ENCODE assay signal across 1 cellular context in genomic region chr17:28335201-28335958, GRCh38.
A peak's percentile ranks its signal among the peaks of the same experiment; 100 is the strongest.
TF ChIP-seq lines count a peak whose summit lies in the region.

TSS of gene IFT20 (minus strand) at chr17:28335472. CDS start at chr17:28331985, 3,487 bp downstream.
A gene with protein sequence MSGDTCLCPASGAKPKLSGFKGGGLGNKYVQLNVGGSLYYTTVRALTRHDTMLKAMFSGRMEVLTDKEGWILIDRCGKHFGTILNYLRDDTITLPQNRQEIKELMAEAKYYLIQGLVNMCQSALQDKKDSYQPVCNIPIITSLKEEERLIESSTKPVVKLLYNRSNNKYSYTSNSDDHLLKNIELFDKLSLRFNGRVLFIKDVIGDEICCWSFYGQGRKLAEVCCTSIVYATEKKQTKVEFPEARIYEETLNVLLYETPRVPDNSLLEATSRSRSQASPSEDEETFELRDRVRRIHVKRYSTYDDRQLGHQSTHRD (plus strand): TSS chr17:28335761. CDS start chr17:28339522, 3,761 bp downstream.

TF ChIP-seq in HepG2, 621 proteins besides CTCF, POLR2A, EP300 and RAD21 (continued from another document and continues in another):
- TF ChIP-seq, protein P1, sequence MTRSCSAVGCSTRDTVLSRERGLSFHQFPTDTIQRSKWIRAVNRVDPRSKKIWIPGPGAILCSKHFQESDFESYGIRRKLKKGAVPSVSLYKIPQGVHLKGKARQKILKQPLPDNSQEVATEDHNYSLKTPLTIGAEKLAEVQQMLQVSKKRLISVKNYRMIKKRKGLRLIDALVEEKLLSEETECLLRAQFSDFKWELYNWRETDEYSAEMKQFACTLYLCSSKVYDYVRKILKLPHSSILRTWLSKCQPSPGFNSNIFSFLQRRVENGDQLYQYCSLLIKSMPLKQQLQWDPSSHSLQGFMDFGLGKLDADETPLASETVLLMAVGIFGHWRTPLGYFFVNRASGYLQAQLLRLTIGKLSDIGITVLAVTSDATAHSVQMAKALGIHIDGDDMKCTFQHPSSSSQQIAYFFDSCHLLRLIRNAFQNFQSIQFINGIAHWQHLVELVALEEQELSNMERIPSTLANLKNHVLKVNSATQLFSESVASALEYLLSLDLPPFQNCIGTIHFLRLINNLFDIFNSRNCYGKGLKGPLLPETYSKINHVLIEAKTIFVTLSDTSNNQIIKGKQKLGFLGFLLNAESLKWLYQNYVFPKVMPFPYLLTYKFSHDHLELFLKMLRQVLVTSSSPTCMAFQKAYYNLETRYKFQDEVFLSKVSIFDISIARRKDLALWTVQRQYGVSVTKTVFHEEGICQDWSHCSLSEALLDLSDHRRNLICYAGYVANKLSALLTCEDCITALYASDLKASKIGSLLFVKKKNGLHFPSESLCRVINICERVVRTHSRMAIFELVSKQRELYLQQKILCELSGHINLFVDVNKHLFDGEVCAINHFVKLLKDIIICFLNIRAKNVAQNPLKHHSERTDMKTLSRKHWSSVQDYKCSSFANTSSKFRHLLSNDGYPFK (CRISPR knock-in tag; IDR thresholded peaks at IDR 0.05; ENCODE audit: borderline replicate concordance): peak; percentile 95
- no peak for TF ChIP-seq GTF3A (CRISPR knock-in tag; conservative IDR thresholded peaks at IDR 0.05)
- peak; percentile 89; the same call in 1 of the 2 replicates for TF ChIP-seq ZNF543 (CRISPR knock-in tag; IDR thresholded peaks at IDR 0.05)
- no peak for TF ChIP-seq GATA4 (IDR thresholded peaks at IDR 0.05; ENCODE audit: borderline replicate concordance, low read depth)
- TF ChIP-seq NFYC (CRISPR knock-in tag; IDR thresholded peaks at IDR 0.05): peak; percentile 57
- no peak for TF ChIP-seq RORA (CRISPR knock-in tag; IDR thresholded peaks at IDR 0.05)
- TF ChIP-seq KMT2B (CRISPR knock-in tag; IDR thresholded peaks at IDR 0.05): peak; percentile 93
- TF ChIP-seq SOX13 (IDR thresholded peaks at IDR 0.05): peak; percentile 24; the same call in 1 of the 2 replicates
- TF ChIP-seq SOX13 (CRISPR knock-in tag; conservative IDR thresholded peaks at IDR 0.05 in 1 of 2, IDR thresholded peaks at IDR 0.05 in 1 of 2): peak in 1 of 2 experiments; percentile 20; a peak in 1 of 4 replicates
- TF ChIP-seq IRF9 (CRISPR knock-in tag; IDR thresholded peaks at IDR 0.05; ENCODE audit: borderline replicate concordance): peak; percentile 25; the same call in 1 of the 2 replicates
- peak; percentile 45 for TF ChIP-seq RXRB (CRISPR knock-in tag; IDR thresholded peaks at IDR 0.05; ENCODE audit: borderline replicate concordance)
- no peak; the same call in 1 of the 2 replicates for TF ChIP-seq ARID2 (CRISPR knock-in tag; IDR thresholded peaks at IDR 0.05; ENCODE audit: borderline replicate concordance)
- no peak for TF ChIP-seq ZNF672 (CRISPR knock-in tag; IDR thresholded peaks at IDR 0.05)
- TF ChIP-seq ZFP62 (CRISPR knock-in tag; IDR thresholded peaks at IDR 0.05): no peak
- no peak for TF ChIP-seq USF2 (IDR thresholded peaks at IDR 0.05; ENCODE audit: low read depth, low read length)
- TF ChIP-seq USF2 (CRISPR knock-in tag; IDR thresholded peaks at IDR 0.05; ENCODE audit: borderline replicate concordance): no peak; the same call in 1 of the 2 replicates
- TF ChIP-seq HES4 (CRISPR knock-in tag; IDR thresholded peaks at IDR 0.05; ENCODE audit: borderline replicate concordance): no peak
- no peak for TF ChIP-seq SOX6 (IDR thresholded peaks at IDR 0.05)
- peak; percentile 75 for TF ChIP-seq SOX6 (CRISPR knock-in tag; IDR thresholded peaks at IDR 0.05)
- TF ChIP-seq ISL2 (CRISPR knock-in tag; IDR thresholded peaks at IDR 0.05): peak; percentile 70
- peak; percentile 79; the same call in 1 of the 2 replicates for TF ChIP-seq ZNF317 (CRISPR knock-in tag; IDR thresholded peaks at IDR 0.05)
- no peak for TF ChIP-seq SP1 (IDR thresholded peaks at IDR 0.05)
- peak; percentile 35; the same call in 1 of the 2 replicates for TF ChIP-seq SP1 (CRISPR knock-in tag; IDR thresholded peaks at IDR 0.05)
- no peak for TF ChIP-seq KLF11 (CRISPR knock-in tag; IDR thresholded peaks at IDR 0.05)
- TF ChIP-seq, protein P2, sequence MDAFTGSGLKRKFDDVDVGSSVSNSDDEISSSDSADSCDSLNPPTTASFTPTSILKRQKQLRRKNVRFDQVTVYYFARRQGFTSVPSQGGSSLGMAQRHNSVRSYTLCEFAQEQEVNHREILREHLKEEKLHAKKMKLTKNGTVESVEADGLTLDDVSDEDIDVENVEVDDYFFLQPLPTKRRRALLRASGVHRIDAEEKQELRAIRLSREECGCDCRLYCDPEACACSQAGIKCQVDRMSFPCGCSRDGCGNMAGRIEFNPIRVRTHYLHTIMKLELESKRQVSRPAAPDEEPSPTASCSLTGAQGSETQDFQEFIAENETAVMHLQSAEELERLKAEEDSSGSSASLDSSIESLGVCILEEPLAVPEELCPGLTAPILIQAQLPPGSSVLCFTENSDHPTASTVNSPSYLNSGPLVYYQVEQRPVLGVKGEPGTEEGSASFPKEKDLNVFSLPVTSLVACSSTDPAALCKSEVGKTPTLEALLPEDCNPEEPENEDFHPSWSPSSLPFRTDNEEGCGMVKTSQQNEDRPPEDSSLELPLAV (CRISPR knock-in tag; conservative IDR thresholded peaks at IDR 0.05; ENCODE audit: low read depth): no peak
- no peak for TF ChIP-seq ARNT (IDR thresholded peaks at IDR 0.05)
- TF ChIP-seq, protein P3, sequence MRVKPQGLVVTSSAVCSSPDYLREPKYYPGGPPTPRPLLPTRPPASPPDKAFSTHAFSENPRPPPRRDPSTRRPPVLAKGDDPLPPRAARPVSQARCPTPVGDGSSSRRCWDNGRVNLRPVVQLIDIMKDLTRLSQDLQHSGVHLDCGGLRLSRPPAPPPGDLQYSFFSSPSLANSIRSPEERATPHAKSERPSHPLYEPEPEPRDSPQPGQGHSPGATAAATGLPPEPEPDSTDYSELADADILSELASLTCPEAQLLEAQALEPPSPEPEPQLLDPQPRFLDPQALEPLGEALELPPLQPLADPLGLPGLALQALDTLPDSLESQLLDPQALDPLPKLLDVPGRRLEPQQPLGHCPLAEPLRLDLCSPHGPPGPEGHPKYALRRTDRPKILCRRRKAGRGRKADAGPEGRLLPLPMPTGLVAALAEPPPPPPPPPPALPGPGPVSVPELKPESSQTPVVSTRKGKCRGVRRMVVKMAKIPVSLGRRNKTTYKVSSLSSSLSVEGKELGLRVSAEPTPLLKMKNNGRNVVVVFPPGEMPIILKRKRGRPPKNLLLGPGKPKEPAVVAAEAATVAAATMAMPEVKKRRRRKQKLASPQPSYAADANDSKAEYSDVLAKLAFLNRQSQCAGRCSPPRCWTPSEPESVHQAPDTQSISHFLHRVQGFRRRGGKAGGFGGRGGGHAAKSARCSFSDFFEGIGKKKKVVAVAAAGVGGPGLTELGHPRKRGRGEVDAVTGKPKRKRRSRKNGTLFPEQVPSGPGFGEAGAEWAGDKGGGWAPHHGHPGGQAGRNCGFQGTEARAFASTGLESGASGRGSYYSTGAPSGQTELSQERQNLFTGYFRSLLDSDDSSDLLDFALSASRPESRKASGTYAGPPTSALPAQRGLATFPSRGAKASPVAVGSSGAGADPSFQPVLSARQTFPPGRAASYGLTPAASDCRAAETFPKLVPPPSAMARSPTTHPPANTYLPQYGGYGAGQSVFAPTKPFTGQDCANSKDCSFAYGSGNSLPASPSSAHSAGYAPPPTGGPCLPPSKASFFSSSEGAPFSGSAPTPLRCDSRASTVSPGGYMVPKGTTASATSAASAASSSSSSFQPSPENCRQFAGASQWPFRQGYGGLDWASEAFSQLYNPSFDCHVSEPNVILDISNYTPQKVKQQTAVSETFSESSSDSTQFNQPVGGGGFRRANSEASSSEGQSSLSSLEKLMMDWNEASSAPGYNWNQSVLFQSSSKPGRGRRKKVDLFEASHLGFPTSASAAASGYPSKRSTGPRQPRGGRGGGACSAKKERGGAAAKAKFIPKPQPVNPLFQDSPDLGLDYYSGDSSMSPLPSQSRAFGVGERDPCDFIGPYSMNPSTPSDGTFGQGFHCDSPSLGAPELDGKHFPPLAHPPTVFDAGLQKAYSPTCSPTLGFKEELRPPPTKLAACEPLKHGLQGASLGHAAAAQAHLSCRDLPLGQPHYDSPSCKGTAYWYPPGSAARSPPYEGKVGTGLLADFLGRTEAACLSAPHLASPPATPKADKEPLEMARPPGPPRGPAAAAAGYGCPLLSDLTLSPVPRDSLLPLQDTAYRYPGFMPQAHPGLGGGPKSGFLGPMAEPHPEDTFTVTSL (CRISPR knock-in tag; IDR thresholded peaks at IDR 0.05; ENCODE audit: borderline replicate concordance): peak; percentile 27; the same call in 1 of the 2 replicates
- no peak for TF ChIP-seq ZNF251 (CRISPR knock-in tag; IDR thresholded peaks at IDR 0.05)
- TF ChIP-seq ZNF503 (CRISPR knock-in tag; IDR thresholded peaks at IDR 0.05): peak; percentile 81; the same call in 1 of the 2 replicates
- no peak for TF ChIP-seq SYNCRIP (IDR thresholded peaks at IDR 0.05; ENCODE audit: insufficient read depth, low read depth, low read length)
- peak; percentile 76 for TF ChIP-seq ELF3 (CRISPR knock-in tag; IDR thresholded peaks at IDR 0.05)
- TF ChIP-seq ZNF792 (CRISPR knock-in tag; IDR thresholded peaks at IDR 0.05): 0 out of 2 replicates have a peak, but pooled peaks have one; percentile 42
- peak; percentile 95 for TF ChIP-seq IRF2 (CRISPR knock-in tag; IDR thresholded peaks at IDR 0.05)
- no peak for TF ChIP-seq HOXA7 (CRISPR knock-in tag; IDR thresholded peaks at IDR 0.05)
- TF ChIP-seq ZNF430 (CRISPR knock-in tag; IDR thresholded peaks at IDR 0.05): no peak
- no peak; the same call in none of the 2 replicates for TF ChIP-seq ARHGAP35 (CRISPR knock-in tag; IDR thresholded peaks at IDR 0.05; ENCODE audit: borderline replicate concordance)
- TF ChIP-seq MAFF (IDR thresholded peaks at IDR 0.05; ENCODE audit: low read depth, low read length): no peak
- TF ChIP-seq LRRFIP1 (CRISPR knock-in tag; conservative IDR thresholded peaks at IDR 0.05): no peak
- TF ChIP-seq ZNF337 (CRISPR knock-in tag; IDR thresholded peaks at IDR 0.05; ENCODE audit: borderline replicate concordance, low read depth): no peak
- TF ChIP-seq KDM5A (IDR thresholded peaks at IDR 0.05; ENCODE audit: borderline replicate concordance, low read length): peak; percentile 88
- peak; percentile 25; the same call in 1 of the 2 replicates for TF ChIP-seq SOX5 (CRISPR knock-in tag; IDR thresholded peaks at IDR 0.05; ENCODE audit: borderline replicate concordance)
- TF ChIP-seq HOXA5 (CRISPR knock-in tag; IDR thresholded peaks at IDR 0.05): no peak
- TF ChIP-seq NFYB (CRISPR knock-in tag; IDR thresholded peaks at IDR 0.05): peak; percentile 58
- TF ChIP-seq ZNF572 (CRISPR knock-in tag; IDR thresholded peaks at IDR 0.05): no peak
- no peak for TF ChIP-seq REL (CRISPR knock-in tag; conservative IDR thresholded peaks at IDR 0.05)
- no peak for TF ChIP-seq ZNF547 (CRISPR knock-in tag; IDR thresholded peaks at IDR 0.05)
- peak; percentile 83 for TF ChIP-seq NKX3-1 (CRISPR knock-in tag; IDR thresholded peaks at IDR 0.05)
- TF ChIP-seq KAT2B (IDR thresholded peaks at IDR 0.05; ENCODE audit: borderline replicate concordance, low read depth, low read length): no peak
- TF ChIP-seq ZNF644 (CRISPR knock-in tag; IDR thresholded peaks at IDR 0.05; ENCODE audit: low read depth): no peak
- TF ChIP-seq ZFAT (CRISPR knock-in tag; conservative IDR thresholded peaks at IDR 0.05): no peak
- TF ChIP-seq YEATS4 (CRISPR knock-in tag; IDR thresholded peaks at IDR 0.05; ENCODE audit: borderline replicate concordance): peak; percentile 69; the same call in 1 of the 2 replicates
- TF ChIP-seq SALL1 (CRISPR knock-in tag; IDR thresholded peaks at IDR 0.05): peak; percentile 79
